Comparison of ENCODE assay signal across 26 cellular contexts in genomic region chr14:43471595-43471994, GRCh38.
DNase-seq lines count a peak whose midpoint lies in the region; ATAC-seq and TF ChIP-seq lines count a peak whose summit lies in the region.
"Had no signal": no experiment of that assay in that cellular context is flagged by ENCODE, and none has a peak within 500 bp of the region (broad histone marks: within the 10 kb centered on the region; RNA-seq: fewer than 3 reads in every experiment).

No MANE protein-coding gene starts in this region.

- WGBS in HUES64 = 86% methylated on average over 1 of the region's 1 CpG
- no CpG with 5 or more reads among the region's 1 CpG for WGBS in mesendoderm (ENCODE audit: extremely low coverage, insufficient coverage, low lambda C conversion rate)

- intact Hi-C loops in sciatic nerve (cut with DNase I) = no loop called here

- H3K79me1 ChIP-seq in mesendoderm (ENCODE audit: low read length) = no peaks in the 10 kb centered on the region

- H2BK5ac ChIP-seq in mesendoderm (ENCODE audit: low read length) = no peak overlapping the region

- H3F3A ChIP-seq in SU-DHL-6 (ENCODE audit: insufficient read depth) = no peaks in the 10 kb centered on the region

- DNase-seq in mesendoderm = peak; percentile 7
- peak; percentile 9 for DNase-seq in retina
- no peak for DNase-seq in sciatic nerve (ENCODE audit: low spot score)
- no peak for DNase-seq in DMS153 treated with DMSO at 0.1 percent for 48 hours (lab: John Stamatoyannopoulos, UW; ENCODE audit: unreplicated experiment)
- DNase-seq: Caco-2; CD8-positive, alpha-beta T cell; DMS 273 treated with DMSO at 0.1 percent for 48 hours; DND-41; H7; KBM-7; MG63; NCI-H1694 treated with DMSO at 0.1 percent for 48 hours; NCI-H2081; NCI-H2227 treated with DMSO at 0.1 percent for 48 hours; NCI-H510A treated with DMSO at 0.1 percent for 48 hours; NCI-H748 treated with DMSO at 0.1 percent for 48 hours; NK-92 treated with Interleukin-12 subunit alpha and Interleukin-12 subunit beta, amount 100 ng/mL, for 24 hours; PC-9; SJCRH30; T-cell had no signal

- no peak overlapping the region for H3K4me2 ChIP-seq in SU-DHL-6 (ENCODE audit: low read depth, low read length, poor library complexity, severe bottlenecking)
- H3K4me2 ChIP-seq in mesendoderm (ENCODE audit: low read length) = no peak overlapping the region
- H3K4me2 ChIP-seq: PC-9 had no signal

- no peak for ATAC-seq in sciatic nerve
- ATAC-seq in GM21423 (IDR thresholded peaks at IDR 0.05; ENCODE audit: unreplicated experiment) = no peak
- ATAC-seq: CD8-positive, alpha-beta T cell; Right ventricle myocardium inferior; SK-N-SH treated with all-trans-retinoic acid at 6 μM for 48 hours; T-cell had no signal

- H3K4me1 ChIP-seq in HUES64 (ENCODE audit: insufficient read depth, low read length) (peaks cover 12% of the 10 kb centered on the region), mesendoderm (ENCODE audit: control insufficient read depth, low read depth, low read length) (no peaks in the 10 kb centered on the region)
- H3K4me1 ChIP-seq: Caco-2, SJCRH30 had no signal

- H2BK120ac ChIP-seq in mesendoderm (ENCODE audit: low read depth, low read length) = no peak overlapping the region

- H2AK5ac ChIP-seq in mesendoderm (ENCODE audit: low read length) = no peak overlapping the region

- no peaks in the 10 kb centered on the region for H3K36me3 ChIP-seq in HUES64 (ENCODE audit: insufficient read depth, low read length)
- no peaks in the 10 kb centered on the region for H3K36me3 ChIP-seq in SU-DHL-6 (ENCODE audit: low read length)
- no peaks in the 10 kb centered on the region for H3K36me3 ChIP-seq in mesendoderm (ENCODE audit: control insufficient read depth, insufficient read depth, low read length)
- H3K36me3 ChIP-seq: MG63, SJCRH30 had no signal

- no peak overlapping the region for H3K18ac ChIP-seq in mesendoderm (ENCODE audit: low read length)

- TF ChIP-seq CTCF in SU-DHL-6 (IDR thresholded peaks at IDR 0.05; ENCODE audit: insufficient read depth, low read length, poor library complexity, severe bottlenecking) = no peak

- H2BK15ac ChIP-seq in mesendoderm (replicated peaks; ENCODE audit: low read depth) = no peak overlapping the region

- H4K5ac ChIP-seq in mesendoderm (ENCODE audit: low read length) = no peak overlapping the region

- peak overlapping the region; percentile 65 for H2AFZ ChIP-seq in SU-DHL-6 (ENCODE audit: low read depth, low read length, severe bottlenecking)
- H2AFZ ChIP-seq: PC-9 had no signal

- H3K9ac ChIP-seq in HUES64 (ENCODE audit: low read depth, low read length) = no peak overlapping the region
- no peak overlapping the region for H3K9ac ChIP-seq in SU-DHL-6 (ENCODE audit: low read length)
- H3K9ac ChIP-seq in mesendoderm (ENCODE audit: low read length) = no peak overlapping the region

- H3K9me3 ChIP-seq in HUES64 (ENCODE audit: insufficient read depth, low read depth, low read length) (no peaks in the 10 kb centered on the region), SU-DHL-6 (ENCODE audit: insufficient read depth, low read length) (no peaks in the 10 kb centered on the region)
- H3K9me3 ChIP-seq: Caco-2, MG63, SJCRH30 had no signal

- no peak overlapping the region for H3K23ac ChIP-seq in mesendoderm (ENCODE audit: low read length)

- H4K20me1 ChIP-seq in SU-DHL-6 (ENCODE audit: low read depth, low read length) = no peaks in the 10 kb centered on the region

- H3K4me3 ChIP-seq in HUES64 (ENCODE audit: low read length) (no peak overlapping the region), SU-DHL-6 (ENCODE audit: insufficient read depth, low read length, poor library complexity, severe bottlenecking) (no peak overlapping the region), mesendoderm (ENCODE audit: low read length) (no peak overlapping the region)
- H3K4me3 ChIP-seq: MG63, PC-9, SJCRH30 had no signal

- no peak overlapping the region for H3K4ac ChIP-seq in mesendoderm (ENCODE audit: low read depth, low read length)

- H3K56ac ChIP-seq in mesendoderm (ENCODE audit: low read length) = no peak overlapping the region

- 0 out of 2 replicates have a peak overlapping the region, but pooled peaks have one; percentile 27 for H3K27ac ChIP-seq in HUES64 (ENCODE audit: low read depth, low read length)
- no peak overlapping the region for H3K27ac ChIP-seq in SU-DHL-6 (ENCODE audit: low read depth, low read length)
- no peak overlapping the region for H3K27ac ChIP-seq in mesendoderm (ENCODE audit: low read depth, low read length)
- H3K27ac ChIP-seq: C4-2B, PC-9, SJCRH30 had no signal

- no peaks in the 10 kb centered on the region for H3K9me2 ChIP-seq in SU-DHL-6 (replicated peaks; ENCODE audit: insufficient read depth, low read length)

- H3K27me3 ChIP-seq in HUES64 (ENCODE audit: insufficient read depth, low read length) (no peaks in the 10 kb centered on the region), SU-DHL-6 (ENCODE audit: low read length) (no peaks in the 10 kb centered on the region), mesendoderm (ENCODE audit: insufficient read depth, low read length, poor library complexity) (no peaks in the 10 kb centered on the region)
- H3K27me3 ChIP-seq: MG63, SJCRH30 had no signal

- H4K8ac ChIP-seq in mesendoderm (ENCODE audit: low read depth, low read length) = no peak overlapping the region

- no peaks in the 10 kb centered on the region for H3K79me2 ChIP-seq in SU-DHL-6 (ENCODE audit: insufficient read depth, low read length)
- no peaks in the 10 kb centered on the region for H3K79me2 ChIP-seq in mesendoderm (ENCODE audit: control insufficient read depth, insufficient read depth, low read length)

Comparison
In these comparisons a context has a peak if more than half of its experiments do, and no peak if none do; other contexts are left out.
1. DNase-seq: peak in mesendoderm (single experiment) and retina (single experiment); none in sciatic nerve (single experiment) and DMS153 treated with DMSO at 0.1 percent for 48 hours (single experiment).